ENCODE assay signal across 8 cellular contexts in genomic region chr1:30782361-30783243, GRCh38. TPM values are rescaled to one million over a fixed set of nuclear protein-coding genes. Genes with fewer than 3 reads are reported as not detected.
DNase-seq lines count a peak whose midpoint lies in the region; ATAC-seq and TF ChIP-seq lines count a peak whose summit lies in the region.

No MANE protein-coding gene starts in this region.

- H3K23me2 ChIP-seq in H9 (ENCODE audit: insufficient read length, low read depth, low read length, poor library complexity, severe bottlenecking): peaks cover 4% of the 10 kb centered on the region

- no peak overlapping the region for H2BK20ac ChIP-seq in H9 (ENCODE audit: low read depth, low read length, poor library complexity, severe bottlenecking)

- H3K9me3 Mint-ChIP-seq in CD8-positive, alpha-beta memory T cell: no peaks in the 10 kb centered on the region
- H3K9me3 Mint-ChIP-seq in H9: no peaks in the 10 kb centered on the region; a peak in 1 of 5 replicates
- no peaks in the 10 kb centered on the region for H3K9me3 Mint-ChIP-seq in central memory CD8-positive, alpha-beta T cell

- peak; percentile 71 for ATAC-seq in central memory CD8-positive, alpha-beta T cell (replicated peaks; ENCODE audit: extremely low read depth, poor library complexity, severe bottlenecking)
- ATAC-seq in left colon: peak; percentile 72

- H4K8ac ChIP-seq in H9 (replicated peaks; ENCODE audit: insufficient read length, low read depth, low read length): no peak overlapping the region

- no peak overlapping the region for H2BK120ac ChIP-seq in H9 (ENCODE audit: low read depth, low read length, poor library complexity, severe bottlenecking)

- no CpG with 5 or more reads among the region's 24 CpGs for WGBS in H9 (ENCODE audit: extremely low coverage, insufficient read length, low lambda C conversion rate)

- no peak overlapping the region for H2AK5ac ChIP-seq in H9 (ENCODE audit: insufficient read length, low read length)

- H4K20me1 ChIP-seq in H9 (ENCODE audit: control insufficient read depth, insufficient read depth, insufficient read length): no peaks in the 10 kb centered on the region

- H2AFZ ChIP-seq in H9 (ENCODE audit: low read length): no peak overlapping the region

- no peak overlapping the region for H4K91ac ChIP-seq in H9 (ENCODE audit: insufficient read length, low read depth, low read length)

- DNase-seq in CD8-positive, alpha-beta memory T cell: peak; percentile 60 to 83 (median 64)
- peak; percentile 89 for DNase-seq in H9
- peak; percentile 37 for DNase-seq in NCI-H2171 (lab: John Stamatoyannopoulos, UW)
- DNase-seq in activated CD4-positive, alpha-beta T cell treated with anti-CD3 and anti-CD28 coated beads for 1 hour: peak; percentile 63
- peak; percentile 46 to 65 for DNase-seq in central memory CD8-positive, alpha-beta T cell (ENCODE audit: low spot score in 2 of 2)
- DNase-seq in left colon: peak in 1 of 2 donors; percentile 65
- peak; percentile 35 to 60 (median 48) for DNase-seq in stimulated activated CD4-positive, alpha-beta T cell treated with anti-CD3 and anti-CD28 coated beads, TNF-alpha, amount 100 ng/mL, for 1 hour (ENCODE audit: low read depth in 3 of 3, low spot score in 1 of 3)
- no peak for DNase-seq in NCI-H187 treated with DMSO at 0.1 percent for 48 hours (lab: John Stamatoyannopoulos, UW)

- no peaks in the 10 kb centered on the region for H3K36me3 Mint-ChIP-seq in CD8-positive, alpha-beta memory T cell
- H3K36me3 Mint-ChIP-seq in H9 (ENCODE audit: insufficient read depth in 1 of 3, low read depth in 3 of 3): no peaks in the 10 kb centered on the region
- H3K36me3 Mint-ChIP-seq in central memory CD8-positive, alpha-beta T cell (ENCODE audit: insufficient read depth): peaks cover 9% of the 10 kb centered on the region

- no peak overlapping the region for H2BK5ac ChIP-seq in H9 (ENCODE audit: insufficient read length, low read length)

- H3K79me1 ChIP-seq in H9 (ENCODE audit: insufficient read depth, low read depth, low read length, poor library complexity, severe bottlenecking): no peaks in the 10 kb centered on the region

- H4K5ac ChIP-seq in H9 (ENCODE audit: insufficient read length, low read depth, low read length): no peak overlapping the region

- H3K23ac ChIP-seq in H9 (ENCODE audit: insufficient read length, low read depth, low read length): no peak overlapping the region

- H3K18ac ChIP-seq in H9 (ENCODE audit: insufficient read length, low read depth, low read length): peak overlapping the region; percentile 51

- peak overlapping the region; percentile 52 for H3K4me2 ChIP-seq in H9 (ENCODE audit: insufficient read depth, insufficient read length, low read length)

- peak overlapping the region; percentile 1 for H3K27ac ChIP-seq in CD8-positive, alpha-beta memory T cell (ENCODE audit: low read depth, low read length)
- no peak overlapping the region for H3K27ac ChIP-seq in H9 (ENCODE audit: insufficient read length, low read depth, low read length)

- POLR2A ChIA-PET in CD8-positive, alpha-beta memory T cell (lab: Charles Lee): interaction anchor here (0.5 to 2.9 kb wide), 3 partner anchors 14 to 63 kb away, joined by 3 to 24 read pairs (median 3); no protein-coding TSS in a partner anchor

- H3K4me1 ChIP-seq in CD8-positive, alpha-beta memory T cell (ENCODE audit: insufficient read depth, low read length): peaks cover 19% of the 10 kb centered on the region
- no peaks in the 10 kb centered on the region for H3K4me1 ChIP-seq in H9 (ENCODE audit: insufficient read depth, low read length)

- H3K79me2 ChIP-seq in H9 (ENCODE audit: insufficient read depth, low read length): no peaks in the 10 kb centered on the region

- no peak overlapping the region for H3K4ac ChIP-seq in H9 (ENCODE audit: low read depth, low read length)

- no peak overlapping the region for H3K56ac ChIP-seq in H9 (ENCODE audit: insufficient read length, low read depth, low read length)

- 0 out of 2 replicates have a peak overlapping the region, but pooled peaks have one; percentile 45 for H3K14ac ChIP-seq in H9 (ENCODE audit: insufficient read depth, low read length)

- H3K27me3 ChIP-seq in CD8-positive, alpha-beta memory T cell (ENCODE audit: insufficient read depth, low read length, poor library complexity, severe bottlenecking): no peaks in the 10 kb centered on the region
- no peaks in the 10 kb centered on the region; the same call in 1 of the 2 replicates for H3K27me3 ChIP-seq in H9 (ENCODE audit: insufficient read depth, low read length)

- intact Hi-C loops in left colon (cut with DNase I, micrococcal nuclease): loop anchor here in 1 of 2 donors (5.0 kb wide), 1 partner anchor 130 kb away; no protein-coding TSS in a partner anchor

- H3T11ph ChIP-seq in H9 (ENCODE audit: low read length): no peak overlapping the region

- TF ChIP-seq CTCF in H9 (conservative IDR thresholded peaks at IDR 0.05): peak; percentile 65

- peak overlapping the region in 5 of 8 donors; percentile 34 to 97 (median 66) for H3K27ac Mint-ChIP-seq in CD8-positive, alpha-beta memory T cell
- peak overlapping the region in 1 of 3 experiments; percentile 70; a peak in 1 of 7 replicates for H3K27ac Mint-ChIP-seq in H9
- peak overlapping the region; percentile 16 for H3K27ac Mint-ChIP-seq in central memory CD8-positive, alpha-beta T cell (ENCODE audit: low read depth)

- no peak overlapping the region for H3K9ac ChIP-seq in H9 (ENCODE audit: extremely low read depth, insufficient read length, low read length)

- no peaks in the 10 kb centered on the region for H3K36me3 ChIP-seq in CD8-positive, alpha-beta memory T cell (ENCODE audit: insufficient read depth, low read length)

- peak overlapping the region; percentile 26 for H3K4me3 ChIP-seq in CD8-positive, alpha-beta memory T cell (ENCODE audit: low read length)

- H3K9me3 ChIP-seq in CD8-positive, alpha-beta memory T cell (ENCODE audit: low read length): no peaks in the 10 kb centered on the region
- no peaks in the 10 kb centered on the region for H3K9me3 ChIP-seq in H9 (ENCODE audit: control insufficient read depth, low read depth, low read length)

- H3K27me3 Mint-ChIP-seq in CD8-positive, alpha-beta memory T cell: peaks cover 2 to 7% of the 10 kb centered on the region in 2 donors
- peaks cover 18% of the 10 kb centered on the region for H3K27me3 Mint-ChIP-seq in H9 (ENCODE audit: low read depth)
- H3K27me3 Mint-ChIP-seq in central memory CD8-positive, alpha-beta T cell: peaks cover 6% of the 10 kb centered on the region

- H3K4me3 Mint-ChIP-seq in CD8-positive, alpha-beta memory T cell: peak overlapping the region in 5 of 7 donors; percentile 45 to 78 (median 55)
- H3K4me3 Mint-ChIP-seq in H9: peak overlapping the region in 1 of 2 experiments; percentile 39; a peak in 2 of 5 replicates
- H3K4me3 Mint-ChIP-seq in central memory CD8-positive, alpha-beta T cell: peak overlapping the region; percentile 34

- no peak overlapping the region for H2BK15ac ChIP-seq in H9 (ENCODE audit: low read depth, low read length)

- no peak overlapping the region for H2BK12ac ChIP-seq in H9 (ENCODE audit: insufficient read length, low read depth, low read length)

- CTCF ChIA-PET in CD8-positive, alpha-beta memory T cell (lab: Charles Lee): interaction anchor here (0.9 to 12.4 kb wide), 24 partner anchors 8 to 1546 kb away, joined by 3 to 525 read pairs (median 6); partner anchors contain the start of genes LAPTM5, MATN1 and PTPRU

- peaks cover 15 to 29% (median 18%) of the 10 kb centered on the region in 3 donors for H3K4me1 Mint-ChIP-seq in CD8-positive, alpha-beta memory T cell
- H3K4me1 Mint-ChIP-seq in H9: peaks cover 12 to 26% of the 10 kb centered on the region in 2 experiments
- peaks cover 19% of the 10 kb centered on the region for H3K4me1 Mint-ChIP-seq in central memory CD8-positive, alpha-beta T cell

RNA-seq across cellular contexts. Expression of gene LAPTM5, which starts 25.0 kb away (rescaled TPM):
- 100 to 1,000 TPM; 204 to 206 TPM for total RNA-seq in CD8-positive, alpha-beta memory T cell
- 589 TPM for polyA plus RNA-seq in CD8-positive, alpha-beta memory T cell
- total RNA-seq in H9 (2021) (0.15 and 0.20 TPM in 2 replicates), left colon (10 to 100 TPM; 10.7 to 49.1 TPM)

RNA-seq across cellular contexts. Expression of gene MATN1, which starts 59.2 kb away (rescaled TPM):
- total RNA-seq in CD8-positive, alpha-beta memory T cell: under 1 TPM; 0.59 to 0.91 TPM
- not detected for polyA plus RNA-seq in CD8-positive, alpha-beta memory T cell
- total RNA-seq in H9 (2021): not detected in 2 replicates
- not detected for total RNA-seq in left colon
